9 cellular contexts compared by ENCODE assay signal in genomic region chr1:23977854-23978191, GRCh38. TPM values are rescaled to one million over a fixed set of nuclear protein-coding genes. Genes with fewer than 3 reads are reported as not detected.
DNase-seq lines count a peak whose midpoint lies in the region; ATAC-seq and TF ChIP-seq lines count a peak whose summit lies in the region.
"Had no signal": no experiment of that assay in that cellular context is flagged by ENCODE, and none has a peak within 500 bp of the region (broad histone marks: within the 10 kb centered on the region; RNA-seq: fewer than 3 reads in every experiment).

No MANE protein-coding gene starts in this region.

- peak overlapping the region; percentile 98 for H3K4me3 Mint-ChIP-seq in activated CD8-positive, alpha-beta memory T cell treated with anti-CD3 and anti-CD28 coated beads, Interleukin-2, amount 10 ng/mL, durations not matched to agents 7 days and 5 days
- peak overlapping the region; percentile 91 for H3K4me3 Mint-ChIP-seq in stimulated activated effector memory CD8-positive, alpha-beta T cell treated with anti-CD3 and anti-CD28 coated beads, Interleukin-12 subunit alpha, Interleukin-12 subunit beta, amount 100 ng/mL, for 72 hours

- H3K27ac ChIP-seq in SJCRH30 (no peak overlapping the region), fibroblast of lung (ENCODE audit: insufficient read depth, low read length) (peak overlapping the region; percentile 16)

- no peak overlapping the region for H3K9ac ChIP-seq in fibroblast of lung (ENCODE audit: insufficient read depth, low read length)

- CTCF ChIA-PET in activated CD8-positive, alpha-beta memory T cell treated with anti-CD3 and anti-CD28 coated beads, Interleukin-2, amount 10 ng/mL, durations not matched to agents 7 days and 5 days (lab: Charles Lee), result interaction anchor here (1.2 to 3.4 kb wide), 3 partner anchors 13 to 50 kb away, joined by 4 to 24 read pairs (median 14); partner anchors contain the start of gene PNRC2

- H3K4me2 ChIP-seq in fibroblast of lung (ENCODE audit: extremely low read depth, insufficient read depth, low read length), result peak overlapping the region; percentile 83

- H3K4me1 Mint-ChIP-seq in activated CD8-positive, alpha-beta memory T cell treated with anti-CD3 and anti-CD28 coated beads, Interleukin-2, amount 10 ng/mL, durations not matched to agents 7 days and 5 days, result peaks cover 52% of the 10 kb centered on the region
- H3K4me1 Mint-ChIP-seq in stimulated activated effector memory CD8-positive, alpha-beta T cell treated with anti-CD3 and anti-CD28 coated beads, Interleukin-12 subunit alpha, Interleukin-12 subunit beta, amount 100 ng/mL, for 72 hours, result peaks cover 40% of the 10 kb centered on the region

- H3K36me3 Mint-ChIP-seq in activated CD8-positive, alpha-beta memory T cell treated with anti-CD3 and anti-CD28 coated beads, Interleukin-2, amount 10 ng/mL, durations not matched to agents 7 days and 5 days, result peaks cover 53% of the 10 kb centered on the region
- peaks cover 80% of the 10 kb centered on the region for H3K36me3 Mint-ChIP-seq in stimulated activated effector memory CD8-positive, alpha-beta T cell treated with anti-CD3 and anti-CD28 coated beads, Interleukin-12 subunit alpha, Interleukin-12 subunit beta, amount 100 ng/mL, for 72 hours

- ATAC-seq in activated CD8-positive, alpha-beta memory T cell treated with anti-CD3 and anti-CD28 coated beads, Interleukin-2, amount 10 ng/mL, durations not matched to agents 7 days and 5 days, result no peak
- ATAC-seq in stimulated activated effector memory CD8-positive, alpha-beta T cell treated with anti-CD3 and anti-CD28 coated beads, Interleukin-12 subunit alpha, Interleukin-12 subunit beta, amount 100 ng/mL, for 72 hours, result no peak

- no peak for DNase-seq in activated CD8-positive, alpha-beta memory T cell treated with anti-CD3 and anti-CD28 coated beads, Interleukin-2, amount 10 ng/mL, durations not matched to agents 7 days and 5 days
- DNase-seq in activated CD8-positive, alpha-beta memory T cell treated with anti-CD3 and anti-CD28 coated beads, Interleukin-2, amount 50 U/mL, for 4 hours, result no peak
- no peak for DNase-seq in SJCRH30
- DNase-seq in fibroblast of lung (ENCODE audit: low read depth in 2 of 2), result peak in 1 of 2 donors; percentile 20
- DNase-seq in stimulated activated effector memory CD8-positive, alpha-beta T cell treated with anti-CD3 and anti-CD28 coated beads, Interleukin-12 subunit alpha, Interleukin-12 subunit beta, amount 100 ng/mL, for 72 hours (ENCODE audit: low spot score in 2 of 2), result no peak
- no peak for DNase-seq in GM20000 (ENCODE audit: low spot score)
- no peak for DNase-seq in ureter (ENCODE audit: low spot score)
- DNase-seq in effector CD8-positive, alpha-beta T cell (lab: John Stamatoyannopoulos, UW), result no peak
- DNase-seq: C1 segment of cervical spinal cord had no signal

- H3K36me3 ChIP-seq in SJCRH30 (peaks cover 58% of the 10 kb centered on the region), fibroblast of lung (ENCODE audit: control insufficient read depth, insufficient read depth, low read length) (no peaks in the 10 kb centered on the region)

- H3K4me1 ChIP-seq in SJCRH30 (peaks cover 23% of the 10 kb centered on the region), fibroblast of lung (ENCODE audit: control insufficient read depth, extremely low read depth, insufficient read depth, low read length) (peaks cover 11% of the 10 kb centered on the region)

- no peaks in the 10 kb centered on the region for H3K27me3 Mint-ChIP-seq in activated CD8-positive, alpha-beta memory T cell treated with anti-CD3 and anti-CD28 coated beads, Interleukin-2, amount 10 ng/mL, durations not matched to agents 7 days and 5 days

- peaks cover 3% of the 10 kb centered on the region for H4K20me1 ChIP-seq in fibroblast of lung (ENCODE audit: control insufficient read depth, extremely low read depth, insufficient read depth, low read length)

- no peaks in the 10 kb centered on the region for H3K9me3 Mint-ChIP-seq in activated CD8-positive, alpha-beta memory T cell treated with anti-CD3 and anti-CD28 coated beads, Interleukin-2, amount 10 ng/mL, durations not matched to agents 7 days and 5 days (ENCODE audit: low read depth)
- no peaks in the 10 kb centered on the region for H3K9me3 Mint-ChIP-seq in stimulated activated effector memory CD8-positive, alpha-beta T cell treated with anti-CD3 and anti-CD28 coated beads, Interleukin-12 subunit alpha, Interleukin-12 subunit beta, amount 100 ng/mL, for 72 hours

- no peak for TF ChIP-seq CTCF in fibroblast of lung (conservative IDR thresholded peaks at IDR 0.05 in 1 of 2, IDR thresholded peaks at IDR 0.05 in 1 of 2; ENCODE audit: low read depth in 1 of 2, low read length in 2 of 2)
- no peak for TF ChIP-seq CTCF in GM20000 (IDR thresholded peaks at IDR 0.05; ENCODE audit: extremely low read depth, missing control alignments)

- peak overlapping the region; percentile 98; the same call in 1 of the 2 replicates for H3K4me3 ChIP-seq in SJCRH30
- H3K4me3 ChIP-seq in fibroblast of lung (replicated peaks in 1 of 4; ENCODE audit: control extremely low read depth in 1 of 4, insufficient read depth in 1 of 4, low read depth in 3 of 4, low read length in 4 of 4), result peak overlapping the region; percentile 94 to 99 (median 96)

- H3K9me3 ChIP-seq in SJCRH30 (replicated peaks), result no peaks in the 10 kb centered on the region
- H3K9me3 ChIP-seq in fibroblast of lung (ENCODE audit: control insufficient read depth, insufficient read depth, low read depth, low read length), result no peaks in the 10 kb centered on the region

- no peak overlapping the region for H2AFZ ChIP-seq in fibroblast of lung (ENCODE audit: low read length)

- H3K27ac Mint-ChIP-seq in activated CD8-positive, alpha-beta memory T cell treated with anti-CD3 and anti-CD28 coated beads, Interleukin-2, amount 10 ng/mL, durations not matched to agents 7 days and 5 days, result peak overlapping the region; percentile 94
- peak overlapping the region; percentile 99 for H3K27ac Mint-ChIP-seq in stimulated activated effector memory CD8-positive, alpha-beta T cell treated with anti-CD3 and anti-CD28 coated beads, Interleukin-12 subunit alpha, Interleukin-12 subunit beta, amount 100 ng/mL, for 72 hours

- H3K27me3 ChIP-seq in SJCRH30 (no peaks in the 10 kb centered on the region), fibroblast of lung (ENCODE audit: control insufficient read depth, insufficient read depth, low read length) (no peaks in the 10 kb centered on the region)

- H3K79me2 ChIP-seq in fibroblast of lung (ENCODE audit: control insufficient read depth, insufficient read depth, low read length), result peaks cover 72% of the 10 kb centered on the region

RNA-seq across cellular contexts. Expression of gene SRSF10, which starts 2.3 kb away (rescaled TPM):
- 100 to 1,000 TPM; 221 to 226 TPM for total RNA-seq in activated CD8-positive, alpha-beta memory T cell treated with anti-CD3 and anti-CD28 coated beads, Interleukin-2, amount 10 ng/mL, durations not matched to agents 7 days and 5 days
- 195 and 245 TPM in 2 replicates for total RNA-seq in SJCRH30 (2014; rRNA removed; shearing (Covaris generic))
- total RNA-seq in fibroblast of lung (83.0 and 93.5 TPM in 2 replicates), ureter (126 TPM)
- 113 and 118 TPM in 2 replicates for polyA plus RNA-seq in fibroblast of lung
- 69.3 and 72.2 TPM in 2 replicates for polyA plus RNA-seq in fibroblast of lung (2012)
- polyA minus RNA-seq in fibroblast of lung (ENCODE audit: low replicate concordance), result 18.4 and 32.0 TPM in 2 replicates

RNA-seq across cellular contexts. Expression of gene PNRC2, which starts 18.2 kb away (rescaled TPM):
- total RNA-seq in activated CD8-positive, alpha-beta memory T cell treated with anti-CD3 and anti-CD28 coated beads, Interleukin-2, amount 10 ng/mL, durations not matched to agents 7 days and 5 days, result 100 to 1,000 TPM; 139 to 147 TPM
- total RNA-seq in SJCRH30 (2014; rRNA removed; shearing (Covaris generic)), result 131 and 145 TPM in 2 replicates
- total RNA-seq in fibroblast of lung (84.4 and 91.7 TPM in 2 replicates), ureter (101 TPM)
- 86.6 and 96.6 TPM in 2 replicates for polyA plus RNA-seq in fibroblast of lung
- 44.5 and 47.1 TPM in 2 replicates for polyA plus RNA-seq in fibroblast of lung (2012)
- polyA minus RNA-seq in fibroblast of lung (ENCODE audit: low replicate concordance), result 16.7 and 21.9 TPM in 2 replicates
